ENCODE assay signal across 9 cellular contexts in genomic region chr1:214002472-214002871, GRCh38. TPM values are rescaled to one million over a fixed set of nuclear protein-coding genes. Genes with fewer than 3 reads are reported as not detected.
DNase-seq lines count a peak whose midpoint lies in the region; ATAC-seq, FAIRE-seq and TF ChIP-seq lines count a peak whose summit lies in the region.
"Had no signal": no experiment of that assay in that cellular context is flagged by ENCODE, and none has a peak within 500 bp of the region (broad histone marks: within the 10 kb centered on the region; RNA-seq: fewer than 3 reads in every experiment).

No MANE protein-coding gene starts in this region.

- H3K56ac ChIP-seq in IMR-90 (ENCODE audit: extremely low read depth, insufficient read depth, low read length), result no peak overlapping the region

- H3K4me3 ChIP-seq in IMR-90 (ENCODE audit: insufficient read depth, low read depth, low read length), result no peak overlapping the region
- no peak overlapping the region for H3K4me3 ChIP-seq in fibroblast of pulmonary artery (replicated peaks; ENCODE audit: low read depth, low read length)

- TF ChIP-seq CTCF in IMR-90 (conservative IDR thresholded peaks at IDR 0.05; ENCODE audit: low read depth, low read length), result no peak
- no peak for TF ChIP-seq CTCF in fibroblast of pulmonary artery (IDR thresholded peaks at IDR 0.05; ENCODE audit: low read length, missing control alignments)

- H4K8ac ChIP-seq in IMR-90 (ENCODE audit: low read depth in 2 of 2, low read length in 2 of 2), result no peak overlapping the region

- no peak overlapping the region for H2BK15ac ChIP-seq in IMR-90 (ENCODE audit: low read depth, low read length)

- H4K91ac ChIP-seq in IMR-90 (ENCODE audit: insufficient read depth, low read depth, low read length), result no peak overlapping the region

- no peak for TF ChIP-seq POLR2A in IMR-90 (IDR thresholded peaks at IDR 0.05; ENCODE audit: low read depth, low read length)
- no peak for TF ChIP-seq POLR2A in H54 (IDR thresholded peaks at IDR 0.05; ENCODE audit: low read depth, low read length)

- no peak overlapping the region for H3K23ac ChIP-seq in IMR-90 (ENCODE audit: low read depth, low read length)

- CTCF ChIA-PET in IMR-90 (lab: Yijun Ruan, JAX), result interaction anchor here (1.2 kb wide), 1 partner anchor 12 kb away, joined by 4 read pairs; no protein-coding TSS in a partner anchor

- in situ Hi-C loops in IMR-90 (cut with MboI; ENCODE audit: low sequenced_read_pairs), result no loop called here

- FAIRE-seq in H54 (lab: Jason Lieb, UNC), result no peak

- dilution Hi-C loops in IMR-90 (cut with HindIII; ENCODE audit: low sequenced_read_pairs, unreplicated experiment), result no loop called here

- H3K27me3 ChIP-seq in IMR-90 (ENCODE audit: control insufficient read depth, insufficient read depth, low read length), result peaks cover 1% of the 10 kb centered on the region; the same call in 1 of the 2 replicates

- no peaks in the 10 kb centered on the region for H3K9me1 ChIP-seq in IMR-90 (ENCODE audit: insufficient read depth, low read length)

- intact Hi-C loops in IMR-90 (cut with micrococcal nuclease), result no loop called here

- no peak overlapping the region for H3K4me2 ChIP-seq in IMR-90 (ENCODE audit: low read depth, low read length)

- H2BK5ac ChIP-seq in IMR-90 (ENCODE audit: low read depth, low read length, poor library complexity, severe bottlenecking), result no peak overlapping the region

- H2BK120ac ChIP-seq in IMR-90 (ENCODE audit: low read depth, low read length), result no peak overlapping the region

- DNase-seq in IMR-90 (peak; percentile 55), NCI-H82 (lab: John Stamatoyannopoulos, UW) (peak; percentile 72), fibroblast of pulmonary artery (ENCODE audit: low read depth) (peak; percentile 59), putamen (ENCODE audit: low spot score) (peak; percentile 66), mucosa of gallbladder (ENCODE audit: low spot score) (no peak), SKM-1 (lab: John Stamatoyannopoulos, UW; ENCODE audit: unreplicated experiment) (no peak), H54 (ENCODE audit: insufficient read length, low spot score) (no peak)
- no peak for DNase-seq in activated CD4-positive, CD25-positive, alpha-beta regulatory T cell (lab: John Stamatoyannopoulos, UW)
- DNase-seq: NCI-H1048 had no signal

- no peak overlapping the region for H3K4ac ChIP-seq in IMR-90 (ENCODE audit: low read depth, low read length)

- no CpG with 5 or more reads among the region's 3 CpGs for WGBS in IMR-90 (ENCODE audit: extremely low coverage in 2 of 2, insufficient read length in 1 of 2), 2 experiments

- H4K20me1 ChIP-seq in IMR-90 (ENCODE audit: insufficient read depth, low read length), result no peaks in the 10 kb centered on the region

- no peak for TF ChIP-seq RAD21 in IMR-90 (IDR thresholded peaks at IDR 0.05; ENCODE audit: low read length)

- no peaks in the 10 kb centered on the region for H3K4me1 ChIP-seq in IMR-90 (ENCODE audit: control insufficient read depth, insufficient read depth, low read length)

- no peaks in the 10 kb centered on the region for H3K9me3 ChIP-seq in IMR-90 (ENCODE audit: control insufficient read depth, insufficient read depth, low read length)

- H3K79me1 ChIP-seq in IMR-90 (ENCODE audit: low read depth in 1 of 2, low read length in 2 of 2), result no peaks in the 10 kb centered on the region

- no peak overlapping the region for H3K18ac ChIP-seq in IMR-90 (ENCODE audit: low read depth, low read length)

- no TSS peak for BruUV-seq in IMR-90 (replicated peaks; lab: Mats Ljungman, UMichigan)

- ATAC-seq in IMR-90 (ENCODE audit: low read depth), result peak; percentile 57

- H3K36me3 ChIP-seq in IMR-90 (ENCODE audit: control insufficient read depth, insufficient read depth, low read length), result no peaks in the 10 kb centered on the region

- H3K27ac ChIP-seq in IMR-90 (ENCODE audit: insufficient read depth, low read length), result no peak overlapping the region

- no peak overlapping the region for H2AFZ ChIP-seq in IMR-90 (replicated peaks; ENCODE audit: low read length, poor library complexity)

- no peak overlapping the region for H2AK5ac ChIP-seq in IMR-90 (ENCODE audit: low read depth, low read length)

- H2BK20ac ChIP-seq in IMR-90 (ENCODE audit: low read depth, low read length), result no peak overlapping the region

- no peak overlapping the region for H4K5ac ChIP-seq in IMR-90 (ENCODE audit: low read depth, low read length)

- H2AK9ac ChIP-seq in IMR-90 (replicated peaks; ENCODE audit: low read depth, low read length, poor library complexity), result no peak overlapping the region

- H3K9ac ChIP-seq in IMR-90 (ENCODE audit: low read depth, low read length), result no peak overlapping the region

- POLR2A ChIA-PET in IMR-90 (lab: Charles Lee; ENCODE audit: unreplicated experiment), result no interaction called here

- no peak overlapping the region for H3K14ac ChIP-seq in IMR-90 (replicated peaks; ENCODE audit: low read depth, low read length)

TF ChIP-seq in IMR-90, 13 proteins besides CTCF, POLR2A, EP300 and RAD21:
- TF ChIP-seq FOS (IDR thresholded peaks at IDR 0.05; ENCODE audit: low read depth, low read length) (0 out of 2 replicates have a peak, but pooled peaks have one; percentile 4), USF2 (IDR thresholded peaks at IDR 0.05; ENCODE audit: low read depth, low read length) (no peak)
TF ChIP-seq in IMR-90: peak in this region for 1.

RNA-seq across cellular contexts. Expression of gene PROX1, which starts 14.7 kb away (rescaled TPM):
- under 0.01 and 0.28 TPM in 2 replicates for total RNA-seq in IMR-90 (2012; rRNA removed)
- polyA plus RNA-seq in IMR-90 (2012; rRNA removed), result 0.02 and 0.03 TPM in 2 replicates
- polyA plus RNA-seq in IMR-90 (2012; cell fraction: cytosol; rRNA removed), result 0.02 TPM in 1 of 2 replicates, not detected in the other
- 0.01 TPM in 1 of 2 replicates, not detected in the other for polyA plus RNA-seq in IMR-90 (2012; cell fraction: nucleus; rRNA removed; ENCODE audit: low replicate concordance)
- total RNA-seq in mucosa of gallbladder, result 11.1 TPM

Comparison
In these comparisons a context has a peak if more than half of its experiments do, and no peak if none do; other contexts are left out.
1. DNase-seq: peak in IMR-90 (single experiment), NCI-H82 (single experiment), fibroblast of pulmonary artery (single experiment) and putamen (single experiment); none in mucosa of gallbladder (single experiment), SKM-1 (single experiment), activated CD4-positive, CD25-positive, alpha-beta regulatory T cell (0 of 4) and H54 (single experiment).